Comparison of ENCODE assay signal across 2 cellular contexts in the genomic region with DNA sequence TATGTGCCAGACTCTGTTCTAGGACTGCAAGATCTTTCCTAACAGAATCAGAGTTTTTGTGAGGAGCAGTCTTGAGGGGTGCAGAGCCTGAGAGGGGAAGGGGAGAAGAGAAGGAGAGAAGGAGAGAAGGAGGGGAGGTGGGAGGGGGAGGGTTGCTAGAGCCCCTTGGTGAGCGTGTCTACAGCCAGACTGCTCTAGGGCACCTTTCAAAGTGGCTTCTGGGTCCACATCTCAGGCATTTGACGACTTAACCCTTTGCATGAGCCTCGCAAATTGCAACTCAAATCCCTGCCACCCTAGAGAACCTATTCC.
TF ChIP-seq lines count a peak whose summit lies in the region.

No MANE protein-coding gene starts in this region.

TF ChIP-seq in SK-N-SH, 30 proteins besides CTCF, POLR2A, EP300 and RAD21 (continued from another document):
- TF ChIP-seq, protein P1, sequence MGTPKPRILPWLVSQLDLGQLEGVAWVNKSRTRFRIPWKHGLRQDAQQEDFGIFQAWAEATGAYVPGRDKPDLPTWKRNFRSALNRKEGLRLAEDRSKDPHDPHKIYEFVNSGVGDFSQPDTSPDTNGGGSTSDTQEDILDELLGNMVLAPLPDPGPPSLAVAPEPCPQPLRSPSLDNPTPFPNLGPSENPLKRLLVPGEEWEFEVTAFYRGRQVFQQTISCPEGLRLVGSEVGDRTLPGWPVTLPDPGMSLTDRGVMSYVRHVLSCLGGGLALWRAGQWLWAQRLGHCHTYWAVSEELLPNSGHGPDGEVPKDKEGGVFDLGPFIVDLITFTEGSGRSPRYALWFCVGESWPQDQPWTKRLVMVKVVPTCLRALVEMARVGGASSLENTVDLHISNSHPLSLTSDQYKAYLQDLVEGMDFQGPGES (IDR thresholded peaks at IDR 0.05; ENCODE audit: low read depth, low read length), result no peak

TF ChIP-seq in K562, 482 proteins besides CTCF, POLR2A, EP300 and RAD21 (continued from another document and continues in another):
- TF ChIP-seq, protein P2, sequence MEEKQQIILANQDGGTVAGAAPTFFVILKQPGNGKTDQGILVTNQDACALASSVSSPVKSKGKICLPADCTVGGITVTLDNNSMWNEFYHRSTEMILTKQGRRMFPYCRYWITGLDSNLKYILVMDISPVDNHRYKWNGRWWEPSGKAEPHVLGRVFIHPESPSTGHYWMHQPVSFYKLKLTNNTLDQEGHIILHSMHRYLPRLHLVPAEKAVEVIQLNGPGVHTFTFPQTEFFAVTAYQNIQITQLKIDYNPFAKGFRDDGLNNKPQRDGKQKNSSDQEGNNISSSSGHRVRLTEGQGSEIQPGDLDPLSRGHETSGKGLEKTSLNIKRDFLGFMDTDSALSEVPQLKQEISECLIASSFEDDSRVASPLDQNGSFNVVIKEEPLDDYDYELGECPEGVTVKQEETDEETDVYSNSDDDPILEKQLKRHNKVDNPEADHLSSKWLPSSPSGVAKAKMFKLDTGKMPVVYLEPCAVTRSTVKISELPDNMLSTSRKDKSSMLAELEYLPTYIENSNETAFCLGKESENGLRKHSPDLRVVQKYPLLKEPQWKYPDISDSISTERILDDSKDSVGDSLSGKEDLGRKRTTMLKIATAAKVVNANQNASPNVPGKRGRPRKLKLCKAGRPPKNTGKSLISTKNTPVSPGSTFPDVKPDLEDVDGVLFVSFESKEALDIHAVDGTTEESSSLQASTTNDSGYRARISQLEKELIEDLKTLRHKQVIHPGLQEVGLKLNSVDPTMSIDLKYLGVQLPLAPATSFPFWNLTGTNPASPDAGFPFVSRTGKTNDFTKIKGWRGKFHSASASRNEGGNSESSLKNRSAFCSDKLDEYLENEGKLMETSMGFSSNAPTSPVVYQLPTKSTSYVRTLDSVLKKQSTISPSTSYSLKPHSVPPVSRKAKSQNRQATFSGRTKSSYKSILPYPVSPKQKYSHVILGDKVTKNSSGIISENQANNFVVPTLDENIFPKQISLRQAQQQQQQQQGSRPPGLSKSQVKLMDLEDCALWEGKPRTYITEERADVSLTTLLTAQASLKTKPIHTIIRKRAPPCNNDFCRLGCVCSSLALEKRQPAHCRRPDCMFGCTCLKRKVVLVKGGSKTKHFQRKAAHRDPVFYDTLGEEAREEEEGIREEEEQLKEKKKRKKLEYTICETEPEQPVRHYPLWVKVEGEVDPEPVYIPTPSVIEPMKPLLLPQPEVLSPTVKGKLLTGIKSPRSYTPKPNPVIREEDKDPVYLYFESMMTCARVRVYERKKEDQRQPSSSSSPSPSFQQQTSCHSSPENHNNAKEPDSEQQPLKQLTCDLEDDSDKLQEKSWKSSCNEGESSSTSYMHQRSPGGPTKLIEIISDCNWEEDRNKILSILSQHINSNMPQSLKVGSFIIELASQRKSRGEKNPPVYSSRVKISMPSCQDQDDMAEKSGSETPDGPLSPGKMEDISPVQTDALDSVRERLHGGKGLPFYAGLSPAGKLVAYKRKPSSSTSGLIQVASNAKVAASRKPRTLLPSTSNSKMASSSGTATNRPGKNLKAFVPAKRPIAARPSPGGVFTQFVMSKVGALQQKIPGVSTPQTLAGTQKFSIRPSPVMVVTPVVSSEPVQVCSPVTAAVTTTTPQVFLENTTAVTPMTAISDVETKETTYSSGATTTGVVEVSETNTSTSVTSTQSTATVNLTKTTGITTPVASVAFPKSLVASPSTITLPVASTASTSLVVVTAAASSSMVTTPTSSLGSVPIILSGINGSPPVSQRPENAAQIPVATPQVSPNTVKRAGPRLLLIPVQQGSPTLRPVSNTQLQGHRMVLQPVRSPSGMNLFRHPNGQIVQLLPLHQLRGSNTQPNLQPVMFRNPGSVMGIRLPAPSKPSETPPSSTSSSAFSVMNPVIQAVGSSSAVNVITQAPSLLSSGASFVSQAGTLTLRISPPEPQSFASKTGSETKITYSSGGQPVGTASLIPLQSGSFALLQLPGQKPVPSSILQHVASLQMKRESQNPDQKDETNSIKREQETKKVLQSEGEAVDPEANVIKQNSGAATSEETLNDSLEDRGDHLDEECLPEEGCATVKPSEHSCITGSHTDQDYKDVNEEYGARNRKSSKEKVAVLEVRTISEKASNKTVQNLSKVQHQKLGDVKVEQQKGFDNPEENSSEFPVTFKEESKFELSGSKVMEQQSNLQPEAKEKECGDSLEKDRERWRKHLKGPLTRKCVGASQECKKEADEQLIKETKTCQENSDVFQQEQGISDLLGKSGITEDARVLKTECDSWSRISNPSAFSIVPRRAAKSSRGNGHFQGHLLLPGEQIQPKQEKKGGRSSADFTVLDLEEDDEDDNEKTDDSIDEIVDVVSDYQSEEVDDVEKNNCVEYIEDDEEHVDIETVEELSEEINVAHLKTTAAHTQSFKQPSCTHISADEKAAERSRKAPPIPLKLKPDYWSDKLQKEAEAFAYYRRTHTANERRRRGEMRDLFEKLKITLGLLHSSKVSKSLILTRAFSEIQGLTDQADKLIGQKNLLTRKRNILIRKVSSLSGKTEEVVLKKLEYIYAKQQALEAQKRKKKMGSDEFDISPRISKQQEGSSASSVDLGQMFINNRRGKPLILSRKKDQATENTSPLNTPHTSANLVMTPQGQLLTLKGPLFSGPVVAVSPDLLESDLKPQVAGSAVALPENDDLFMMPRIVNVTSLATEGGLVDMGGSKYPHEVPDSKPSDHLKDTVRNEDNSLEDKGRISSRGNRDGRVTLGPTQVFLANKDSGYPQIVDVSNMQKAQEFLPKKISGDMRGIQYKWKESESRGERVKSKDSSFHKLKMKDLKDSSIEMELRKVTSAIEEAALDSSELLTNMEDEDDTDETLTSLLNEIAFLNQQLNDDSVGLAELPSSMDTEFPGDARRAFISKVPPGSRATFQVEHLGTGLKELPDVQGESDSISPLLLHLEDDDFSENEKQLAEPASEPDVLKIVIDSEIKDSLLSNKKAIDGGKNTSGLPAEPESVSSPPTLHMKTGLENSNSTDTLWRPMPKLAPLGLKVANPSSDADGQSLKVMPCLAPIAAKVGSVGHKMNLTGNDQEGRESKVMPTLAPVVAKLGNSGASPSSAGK (IDR thresholded peaks at IDR 0.05), result no peak
- TF ChIP-seq SRSF3 (IDR thresholded peaks at IDR 0.05; ENCODE audit: insufficient read depth, low read length) (no peak), LCOR (CRISPR knock-in tag; IDR thresholded peaks at IDR 0.05) (0 out of 2 replicates have a peak, but pooled peaks have one; percentile 18), HDAC8 (tag; IDR thresholded peaks at IDR 0.05) (no peak; the same call in 1 of the 2 replicates), RBBP5 (IDR thresholded peaks at IDR 0.05; ENCODE audit: borderline replicate concordance, insufficient read depth, low read length, poor library complexity, severe bottlenecking) (no peak), C11orf30 (IDR thresholded peaks at IDR 0.05; ENCODE audit: low read depth) (no peak; the same call in 1 of the 2 replicates), AFF1 (IDR thresholded peaks at IDR 0.05; ENCODE audit: low read depth in 1 of 2, partially characterized antibody in 2 of 2) (no peak), HLTF (IDR thresholded peaks at IDR 0.05) (peak; percentile 7; the same call in 1 of the 2 replicates), TGIF2 (CRISPR knock-in tag; IDR thresholded peaks at IDR 0.05) (no peak), ZEB2 (IDR thresholded peaks at IDR 0.05) (no peak), MAFK (IDR thresholded peaks at IDR 0.05; ENCODE audit: low read length) (no peak), KHSRP (IDR thresholded peaks at IDR 0.05) (no peak), BDP1 (IDR thresholded peaks at IDR 0.05; ENCODE audit: insufficient read depth, insufficient read length) (no peak), ZNF507 (tag; conservative IDR thresholded peaks at IDR 0.05) (no peak), E2F4 (CRISPR knock-in tag; IDR thresholded peaks at IDR 0.05; ENCODE audit: low read depth) (no peak), ZNF551 (CRISPR knock-in tag; IDR thresholded peaks at IDR 0.05) (no peak), ZNF444 (CRISPR knock-in tag; IDR thresholded peaks at IDR 0.05) (no peak), KLF10 (CRISPR knock-in tag; IDR thresholded peaks at IDR 0.05) (no peak), HDAC2 (IDR thresholded peaks at IDR 0.05) (no peak)
- TF ChIP-seq, protein P3, sequence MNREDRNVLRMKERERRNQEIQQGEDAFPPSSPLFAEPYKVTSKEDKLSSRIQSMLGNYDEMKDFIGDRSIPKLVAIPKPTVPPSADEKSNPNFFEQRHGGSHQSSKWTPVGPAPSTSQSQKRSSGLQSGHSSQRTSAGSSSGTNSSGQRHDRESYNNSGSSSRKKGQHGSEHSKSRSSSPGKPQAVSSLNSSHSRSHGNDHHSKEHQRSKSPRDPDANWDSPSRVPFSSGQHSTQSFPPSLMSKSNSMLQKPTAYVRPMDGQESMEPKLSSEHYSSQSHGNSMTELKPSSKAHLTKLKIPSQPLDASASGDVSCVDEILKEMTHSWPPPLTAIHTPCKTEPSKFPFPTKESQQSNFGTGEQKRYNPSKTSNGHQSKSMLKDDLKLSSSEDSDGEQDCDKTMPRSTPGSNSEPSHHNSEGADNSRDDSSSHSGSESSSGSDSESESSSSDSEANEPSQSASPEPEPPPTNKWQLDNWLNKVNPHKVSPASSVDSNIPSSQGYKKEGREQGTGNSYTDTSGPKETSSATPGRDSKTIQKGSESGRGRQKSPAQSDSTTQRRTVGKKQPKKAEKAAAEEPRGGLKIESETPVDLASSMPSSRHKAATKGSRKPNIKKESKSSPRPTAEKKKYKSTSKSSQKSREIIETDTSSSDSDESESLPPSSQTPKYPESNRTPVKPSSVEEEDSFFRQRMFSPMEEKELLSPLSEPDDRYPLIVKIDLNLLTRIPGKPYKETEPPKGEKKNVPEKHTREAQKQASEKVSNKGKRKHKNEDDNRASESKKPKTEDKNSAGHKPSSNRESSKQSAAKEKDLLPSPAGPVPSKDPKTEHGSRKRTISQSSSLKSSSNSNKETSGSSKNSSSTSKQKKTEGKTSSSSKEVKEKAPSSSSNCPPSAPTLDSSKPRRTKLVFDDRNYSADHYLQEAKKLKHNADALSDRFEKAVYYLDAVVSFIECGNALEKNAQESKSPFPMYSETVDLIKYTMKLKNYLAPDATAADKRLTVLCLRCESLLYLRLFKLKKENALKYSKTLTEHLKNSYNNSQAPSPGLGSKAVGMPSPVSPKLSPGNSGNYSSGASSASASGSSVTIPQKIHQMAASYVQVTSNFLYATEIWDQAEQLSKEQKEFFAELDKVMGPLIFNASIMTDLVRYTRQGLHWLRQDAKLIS (CRISPR knock-in tag; IDR thresholded peaks at IDR 0.05), result 0 out of 2 replicates have a peak, but pooled peaks have one; percentile 41
- TF ChIP-seq, protein P4, sequence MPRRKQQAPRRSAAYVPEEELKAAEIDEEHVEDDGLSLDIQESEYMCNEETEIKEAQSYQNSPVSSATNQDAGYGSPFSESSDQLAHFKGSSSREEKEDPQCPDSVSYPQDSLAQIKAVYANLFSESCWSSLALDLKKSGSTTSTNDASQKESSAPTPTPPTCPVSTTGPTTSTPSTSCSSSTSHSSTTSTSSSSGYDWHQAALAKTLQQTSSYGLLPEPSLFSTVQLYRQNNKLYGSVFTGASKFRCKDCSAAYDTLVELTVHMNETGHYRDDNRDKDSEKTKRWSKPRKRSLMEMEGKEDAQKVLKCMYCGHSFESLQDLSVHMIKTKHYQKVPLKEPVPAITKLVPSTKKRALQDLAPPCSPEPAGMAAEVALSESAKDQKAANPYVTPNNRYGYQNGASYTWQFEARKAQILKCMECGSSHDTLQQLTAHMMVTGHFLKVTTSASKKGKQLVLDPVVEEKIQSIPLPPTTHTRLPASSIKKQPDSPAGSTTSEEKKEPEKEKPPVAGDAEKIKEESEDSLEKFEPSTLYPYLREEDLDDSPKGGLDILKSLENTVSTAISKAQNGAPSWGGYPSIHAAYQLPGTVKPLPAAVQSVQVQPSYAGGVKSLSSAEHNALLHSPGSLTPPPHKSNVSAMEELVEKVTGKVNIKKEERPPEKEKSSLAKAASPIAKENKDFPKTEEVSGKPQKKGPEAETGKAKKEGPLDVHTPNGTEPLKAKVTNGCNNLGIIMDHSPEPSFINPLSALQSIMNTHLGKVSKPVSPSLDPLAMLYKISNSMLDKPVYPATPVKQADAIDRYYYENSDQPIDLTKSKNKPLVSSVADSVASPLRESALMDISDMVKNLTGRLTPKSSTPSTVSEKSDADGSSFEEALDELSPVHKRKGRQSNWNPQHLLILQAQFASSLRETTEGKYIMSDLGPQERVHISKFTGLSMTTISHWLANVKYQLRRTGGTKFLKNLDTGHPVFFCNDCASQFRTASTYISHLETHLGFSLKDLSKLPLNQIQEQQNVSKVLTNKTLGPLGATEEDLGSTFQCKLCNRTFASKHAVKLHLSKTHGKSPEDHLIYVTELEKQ (CRISPR knock-in tag; IDR thresholded peaks at IDR 0.05), result no peak
- TF ChIP-seq, protein P5, sequence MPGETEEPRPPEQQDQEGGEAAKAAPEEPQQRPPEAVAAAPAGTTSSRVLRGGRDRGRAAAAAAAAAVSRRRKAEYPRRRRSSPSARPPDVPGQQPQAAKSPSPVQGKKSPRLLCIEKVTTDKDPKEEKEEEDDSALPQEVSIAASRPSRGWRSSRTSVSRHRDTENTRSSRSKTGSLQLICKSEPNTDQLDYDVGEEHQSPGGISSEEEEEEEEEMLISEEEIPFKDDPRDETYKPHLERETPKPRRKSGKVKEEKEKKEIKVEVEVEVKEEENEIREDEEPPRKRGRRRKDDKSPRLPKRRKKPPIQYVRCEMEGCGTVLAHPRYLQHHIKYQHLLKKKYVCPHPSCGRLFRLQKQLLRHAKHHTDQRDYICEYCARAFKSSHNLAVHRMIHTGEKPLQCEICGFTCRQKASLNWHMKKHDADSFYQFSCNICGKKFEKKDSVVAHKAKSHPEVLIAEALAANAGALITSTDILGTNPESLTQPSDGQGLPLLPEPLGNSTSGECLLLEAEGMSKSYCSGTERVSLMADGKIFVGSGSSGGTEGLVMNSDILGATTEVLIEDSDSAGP (CRISPR knock-in tag; IDR thresholded peaks at IDR 0.05), result no peak
